Comparison of ENCODE assay signal across 19 cellular contexts in genomic region chr3:136366289-136366688, GRCh38.
DNase-seq lines count a peak whose midpoint lies in the region; ATAC-seq, FAIRE-seq and TF ChIP-seq lines count a peak whose summit lies in the region.
"Had no signal": no experiment of that assay in that cellular context is flagged by ENCODE, and none has a peak within 500 bp of the region (broad histone marks: within the 10 kb centered on the region; RNA-seq: fewer than 3 reads in every experiment).

No MANE protein-coding gene starts in this region.

- H3K9ac ChIP-seq in mammary epithelial cell (ENCODE audit: insufficient read depth, low read length) (no peak overlapping the region), mesenchymal stem cell (ENCODE audit: low read length) (no peak overlapping the region)
- H3K9ac ChIP-seq: BLaER1 treated with 17β-estradiol and CSF1 and Interleukin-3, amounts not matched to agents 10 nM and 100 nM had no signal

- no peaks in the 10 kb centered on the region for H3K79me2 ChIP-seq in mammary epithelial cell (ENCODE audit: insufficient read depth, low read length)

- H3K18ac ChIP-seq in mesenchymal stem cell (ENCODE audit: low read depth in 1 of 2, low read length in 2 of 2), result no peak overlapping the region

- H3K4me3 Mint-ChIP-seq in osteocyte (ENCODE audit: unreplicated experiment), result no peak overlapping the region
- H3K4me3 Mint-ChIP-seq: GM23338, immature natural killer cell had no signal

- H3K4me1 ChIP-seq in mammary epithelial cell (ENCODE audit: insufficient read depth, low read length) (no peaks in the 10 kb centered on the region), mesenchymal stem cell (ENCODE audit: control insufficient read depth, insufficient read depth, low read depth, low read length) (peaks cover 1% of the 10 kb centered on the region)
- H3K4me1 ChIP-seq: BLaER1 treated with 17β-estradiol and CSF1 and Interleukin-3, amounts not matched to agents 10 nM and 100 nM; body of pancreas; gastroesophageal sphincter; right atrium auricular region; testis had no signal

- CTCF ChIA-PET in mammary epithelial cell (lab: Charles Lee; ENCODE audit: low non-redundant PET), result interaction anchor here (0.5 kb wide), 1 partner anchor 386 kb away, joined by 3 read pairs; the partner anchor contains the start of gene STAG1

- H3K36me3 Mint-ChIP-seq in osteocyte (ENCODE audit: unreplicated experiment), result peaks cover 24% of the 10 kb centered on the region

- H3K27ac Mint-ChIP-seq in osteocyte (ENCODE audit: unreplicated experiment), result no peak overlapping the region
- H3K27ac Mint-ChIP-seq: GM23338 had no signal

- H4K91ac ChIP-seq in mesenchymal stem cell (ENCODE audit: low read length), result no peak overlapping the region

- dilution Hi-C loops in mammary epithelial cell (cut with HindIII; ENCODE audit: low sequenced_read_pairs), result no loop called here

- H4K8ac ChIP-seq in mesenchymal stem cell (ENCODE audit: low read length), result no peak overlapping the region

- in situ Hi-C loops in mammary epithelial cell (cut with MboI; ENCODE audit: low sequenced_read_pairs in 2 of 2), result no loop called here

- no peaks in the 10 kb centered on the region for H3K27me3 Mint-ChIP-seq in osteocyte (ENCODE audit: unreplicated experiment)

- H2BK12ac ChIP-seq in mesenchymal stem cell (ENCODE audit: low read length in 2 of 2), result no peak overlapping the region

- H3K4me3 ChIP-seq in mammary epithelial cell (replicated peaks in 1 of 3; ENCODE audit: insufficient read depth in 1 of 3, low read depth in 2 of 3, low read length in 3 of 3) (no peak overlapping the region), mesenchymal stem cell (ENCODE audit: insufficient read depth in 1 of 2, low read depth in 1 of 2, low read length in 2 of 2) (no peak overlapping the region)
- H3K4me3 ChIP-seq: BLaER1 treated with 17β-estradiol and CSF1 and Interleukin-3, amounts not matched to agents 10 nM and 100 nM; body of pancreas; gastroesophageal sphincter; GM23338; MG63; right atrium auricular region; testis had no signal

- H4K20me1 ChIP-seq in mammary epithelial cell (ENCODE audit: insufficient read depth, low read length), result no peaks in the 10 kb centered on the region
- H4K20me1 ChIP-seq: BLaER1 treated with 17β-estradiol and CSF1 and Interleukin-3, amounts not matched to agents 10 nM and 100 nM had no signal

- no peak overlapping the region for H2BK5ac ChIP-seq in mesenchymal stem cell (ENCODE audit: low read depth, low read length, poor library complexity, severe bottlenecking)

- intact Hi-C loops in mammary epithelial cell (cut with micrococcal nuclease), result no loop called here

- no peak for DNase-seq in GM12891 (ENCODE audit: insufficient read length, low spot score)
- peak; percentile 55 for DNase-seq in NCI-H2029 (lab: John Stamatoyannopoulos, UW)
- DNase-seq in mammary epithelial cell, result peak; percentile 40
- DNase-seq in mesenchymal stem cell, result peak; percentile 7
- no peak for DNase-seq in central memory CD4-positive, alpha-beta T cell
- DNase-seq in osteocyte (ENCODE audit: extremely low spot score, unreplicated experiment), result no peak
- DNase-seq: activated CD4-positive, alpha-beta T cell treated with anti-CD3 and anti-CD28 coated beads for 1 hour; activated naive CD4-positive, alpha-beta T cell treated with Interleukin-2 at 50 U/mL for 16 hours; body of pancreas; DMS79; immature natural killer cell; mesendoderm; MG63; testis had no signal

- no peak for TF ChIP-seq POLR2A in GM12891 (IDR thresholded peaks at IDR 0.05; ENCODE audit: low read depth, low read length)

- no peak overlapping the region for H2AK5ac ChIP-seq in mesenchymal stem cell (ENCODE audit: low read length, severe bottlenecking)

- no peak overlapping the region for H2BK15ac ChIP-seq in mesenchymal stem cell (ENCODE audit: low read depth, poor library complexity, severe bottlenecking)

- ATAC-seq in GM21723 (IDR thresholded peaks at IDR 0.05; ENCODE audit: unreplicated experiment), result no peak
- ATAC-seq: body of pancreas, gastroesophageal sphincter, GM23338 had no signal

- H2AFZ ChIP-seq in mammary epithelial cell (ENCODE audit: low read depth, low read length) (no peak overlapping the region), mesenchymal stem cell (ENCODE audit: low read depth, low read length) (no peak overlapping the region)
- H2AFZ ChIP-seq: GM23338 had no signal

- peaks cover 6% of the 10 kb centered on the region for H3K4me1 Mint-ChIP-seq in osteocyte (ENCODE audit: unreplicated experiment)
- H3K4me1 Mint-ChIP-seq: GM23338, immature natural killer cell had no signal

- no peaks in the 10 kb centered on the region for H3K79me1 ChIP-seq in mesenchymal stem cell (replicated peaks; ENCODE audit: low read length, poor library complexity, severe bottlenecking)

- FAIRE-seq in GM12891 (lab: Jason Lieb, UNC), result peak; percentile 43

- no peak for TF ChIP-seq CTCF in mammary epithelial cell (conservative IDR thresholded peaks at IDR 0.05 in 1 of 2, IDR thresholded peaks at IDR 0.05 in 1 of 2; ENCODE audit: extremely low read depth in 1 of 2, insufficient read depth in 1 of 2, low read depth in 1 of 2, low read length in 2 of 2)
- no peak for TF ChIP-seq CTCF in osteocyte (IDR thresholded peaks at IDR 0.05)

- H3K14ac ChIP-seq in mesenchymal stem cell (ENCODE audit: low read length in 2 of 2), result no peak overlapping the region

- H3K27ac ChIP-seq in mammary epithelial cell (ENCODE audit: insufficient read depth, low read depth, low read length), result no peak overlapping the region
- no peak overlapping the region for H3K27ac ChIP-seq in mesenchymal stem cell (ENCODE audit: low read length, poor library complexity, severe bottlenecking)
- H3K27ac ChIP-seq: BLaER1 treated with 17β-estradiol and CSF1 and Interleukin-3, amounts not matched to agents 10 nM and 100 nM; body of pancreas; gastroesophageal sphincter; right atrium auricular region; testis had no signal

- BruUV-seq in mammary epithelial cell (replicated peaks; lab: Mats Ljungman, UMichigan), result no TSS peak

- no peak overlapping the region for H2BK120ac ChIP-seq in mesenchymal stem cell (ENCODE audit: low read depth, low read length)

- H3K36me3 ChIP-seq in mammary epithelial cell (ENCODE audit: insufficient read depth, low read length) (peaks cover 3% of the 10 kb centered on the region), mesenchymal stem cell (ENCODE audit: control insufficient read depth in 1 of 2, insufficient read depth in 2 of 2, low read depth in 1 of 2, low read length in 2 of 2) (peaks cover 9 to 46% of the 10 kb centered on the region in 2 experiments)

- H3K9me3 Mint-ChIP-seq in osteocyte (ENCODE audit: unreplicated experiment), result no peaks in the 10 kb centered on the region
- H3K9me3 Mint-ChIP-seq: GM23338, immature natural killer cell had no signal

- H3K27me3 ChIP-seq in mammary epithelial cell (ENCODE audit: insufficient read depth, low read length) (no peaks in the 10 kb centered on the region), mesenchymal stem cell (ENCODE audit: control insufficient read depth in 1 of 2, insufficient read depth in 1 of 2, low read length in 2 of 2) (no peaks in the 10 kb centered on the region)
- H3K27me3 ChIP-seq: BLaER1 treated with 17β-estradiol and CSF1 and Interleukin-3, amounts not matched to agents 10 nM and 100 nM; body of pancreas; gastroesophageal sphincter; MG63; right atrium auricular region; testis had no signal

- H3K9me3 ChIP-seq in mammary epithelial cell (replicated peaks; ENCODE audit: insufficient read depth, low read length) (no peaks in the 10 kb centered on the region), mesenchymal stem cell (ENCODE audit: control insufficient read depth, low read length) (no peaks in the 10 kb centered on the region)
- H3K9me3 ChIP-seq: BLaER1 treated with 17β-estradiol and CSF1 and Interleukin-3, amounts not matched to agents 10 nM and 100 nM; body of pancreas; gastroesophageal sphincter; MG63; right atrium auricular region; testis had no signal

- H3K4ac ChIP-seq in mesenchymal stem cell (ENCODE audit: low read depth in 1 of 2, low read length in 2 of 2), result no peak overlapping the region

- no peak overlapping the region for H3K4me2 ChIP-seq in mammary epithelial cell (ENCODE audit: insufficient read depth, low read depth, low read length)
- no peak overlapping the region for H3K4me2 ChIP-seq in mesenchymal stem cell (ENCODE audit: low read length, poor library complexity, severe bottlenecking)
- H3K4me2 ChIP-seq: BLaER1 treated with 17β-estradiol and CSF1 and Interleukin-3, amounts not matched to agents 10 nM and 100 nM; GM23338 had no signal

- no peak overlapping the region for H3K23ac ChIP-seq in mesenchymal stem cell (ENCODE audit: low read length in 2 of 2)

TF ChIP-seq in GM12891, 5 proteins besides CTCF, POLR2A, EP300 and RAD21:
- TF ChIP-seq TAF1 (IDR thresholded peaks at IDR 0.05; ENCODE audit: low read depth, low read length) (no peak), PAX5 (IDR thresholded peaks at IDR 0.05; ENCODE audit: insufficient read depth, low read length, severe bottlenecking) (no peak), SPI1 (IDR thresholded peaks at IDR 0.05; ENCODE audit: low read depth, low read length) (no peak), POLR2AphosphoS5 (IDR thresholded peaks at IDR 0.05; ENCODE audit: low read depth, low read length) (no peak), POU2F2 (IDR thresholded peaks at IDR 0.05; ENCODE audit: low read depth, low read length) (no peak)
TF ChIP-seq in GM12891: peak in this region for 0.

Comparison
In these comparisons a context has a peak if more than half of its experiments do, and no peak if none do; other contexts are left out.
1. DNase-seq: peak in NCI-H2029 (single experiment), mammary epithelial cell (single experiment) and mesenchymal stem cell (single experiment); none in GM12891 (single experiment), central memory CD4-positive, alpha-beta T cell (single experiment) and osteocyte (single experiment).